8 cellular contexts compared by ENCODE assay signal in the genomic region with DNA sequence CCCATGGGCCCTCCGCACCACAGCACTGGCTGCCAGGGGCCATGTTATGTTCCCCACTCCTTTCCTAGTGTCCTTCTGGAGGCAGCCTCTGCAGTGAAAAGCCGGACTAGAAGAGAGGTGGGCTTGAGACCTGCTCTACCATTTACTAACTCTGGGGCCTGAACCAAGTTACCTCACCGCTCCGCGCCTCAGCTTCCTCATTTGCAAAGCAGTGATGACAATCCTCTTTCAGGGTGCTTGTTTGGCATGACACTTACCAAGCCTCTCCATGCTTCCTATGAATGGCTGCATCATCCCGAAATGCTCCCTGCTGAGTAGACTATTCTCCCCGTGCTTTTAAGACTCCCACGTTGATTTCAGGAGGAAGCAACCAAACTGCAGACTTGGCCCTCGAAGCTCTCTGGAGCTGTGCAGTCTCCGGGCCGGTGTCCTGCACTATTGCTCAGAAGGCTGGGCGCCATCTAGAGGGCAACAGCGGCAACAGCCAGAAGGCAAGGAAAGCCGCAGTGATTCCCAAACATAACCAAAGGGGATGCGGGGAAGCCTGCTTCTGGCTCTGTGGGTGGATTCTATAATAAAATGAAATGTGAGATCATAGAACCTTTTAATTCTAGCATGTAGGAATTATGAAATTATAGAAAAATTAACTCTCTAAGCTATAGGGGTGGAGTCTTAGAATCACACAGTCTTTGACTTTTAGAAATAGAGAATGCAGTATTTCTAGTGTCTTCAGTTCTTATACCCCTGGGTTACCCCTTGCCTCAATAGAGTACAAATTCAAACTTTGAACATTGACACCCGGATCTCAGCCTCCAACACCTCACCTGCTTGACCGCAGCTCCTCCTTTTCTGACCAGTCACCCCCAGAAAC.
DNase-seq lines count a peak whose midpoint lies in the region; ATAC-seq and TF ChIP-seq lines count a peak whose summit lies in the region.

No MANE protein-coding gene starts in this region.

- no peak overlapping the region for H3K4me3 ChIP-seq in esophagus squamous epithelium
- H3K4me3 ChIP-seq in naive thymus-derived CD4-positive, alpha-beta T cell (ENCODE audit: low read length), result no peak overlapping the region

- CTCF ChIA-PET in Calu3 (lab: Charles Lee), result interaction anchor here (1.0 kb wide), 2 partner anchors 12 to 24 kb away, joined by 3 read pairs; no protein-coding TSS in a partner anchor
- CTCF ChIA-PET in naive thymus-derived CD4-positive, alpha-beta T cell (lab: Charles Lee), result no interaction called here

- H3K27me3 ChIP-seq in esophagus squamous epithelium, result peaks cover 0 to 8% (median 0%) of the 10 kb centered on the region in 4 donors
- no peaks in the 10 kb centered on the region for H3K27me3 ChIP-seq in naive thymus-derived CD4-positive, alpha-beta T cell (ENCODE audit: control insufficient read depth in 2 of 2, insufficient read depth in 2 of 2, low read length in 2 of 2)

- no peak overlapping the region for H3K27ac Mint-ChIP-seq in Calu3 (ENCODE audit: unreplicated experiment)
- H3K27ac Mint-ChIP-seq in naive thymus-derived CD4-positive, alpha-beta T cell, result no peak overlapping the region

- POLR2A ChIA-PET in naive thymus-derived CD4-positive, alpha-beta T cell (lab: Charles Lee), result no interaction called here

- ATAC-seq in GM19397 (IDR thresholded peaks at IDR 0.05; ENCODE audit: unreplicated experiment) (peak; percentile 82), HG03432 (IDR thresholded peaks at IDR 0.05; ENCODE audit: unreplicated experiment) (peak; percentile 93)
- ATAC-seq in naive thymus-derived CD4-positive, alpha-beta T cell, result peak; percentile 72

- no peaks in the 10 kb centered on the region for H3K36me3 Mint-ChIP-seq in Calu3 (ENCODE audit: insufficient read depth, unreplicated experiment)
- peaks cover 0 to 4% (median 0%) of the 10 kb centered on the region in 5 donors for H3K36me3 Mint-ChIP-seq in naive thymus-derived CD4-positive, alpha-beta T cell

- H3K9me3 Mint-ChIP-seq in Calu3 (ENCODE audit: low read depth, unreplicated experiment), result no peaks in the 10 kb centered on the region
- peaks cover 0 to 6% (median 1%) of the 10 kb centered on the region in 11 donors for H3K9me3 Mint-ChIP-seq in naive thymus-derived CD4-positive, alpha-beta T cell

- peaks cover 0 to 5% (median 0%) of the 10 kb centered on the region in 3 donors for H3K4me1 ChIP-seq in esophagus squamous epithelium
- no peaks in the 10 kb centered on the region for H3K4me1 ChIP-seq in naive thymus-derived CD4-positive, alpha-beta T cell (ENCODE audit: control insufficient read depth in 2 of 2, insufficient read depth in 2 of 2, low read length in 2 of 2)

- H3K4me1 Mint-ChIP-seq in Calu3 (ENCODE audit: low read depth, unreplicated experiment), result no peaks in the 10 kb centered on the region
- peaks cover 0 to 5% (median 2%) of the 10 kb centered on the region in 7 donors for H3K4me1 Mint-ChIP-seq in naive thymus-derived CD4-positive, alpha-beta T cell

- no TSS peak for BruUV-seq in Calu3 (replicated peaks; lab: Mats Ljungman, UMichigan)

- peak; percentile 57 for TF ChIP-seq CTCF in Calu3 (IDR thresholded peaks at IDR 0.05; ENCODE audit: unreplicated experiment)
- TF ChIP-seq CTCF in esophagus squamous epithelium (IDR thresholded peaks at IDR 0.05), result peak; percentile 61 to 83 (median 74)

- DNase-seq in Calu3 (peak; percentile 65), NCI-H69 (lab: John Stamatoyannopoulos, UW) (peak; percentile 90), esophagus squamous epithelium (lab: John Stamatoyannopoulos, UW) (no peak), superior temporal gyrus (ENCODE audit: extremely low spot score) (peak; percentile 88)
- peak; percentile 0 to 11 (median 8) for DNase-seq in activated CD8-positive, alpha-beta memory T cell treated with anti-CD3 and anti-CD28 coated beads for 48 hours (ENCODE audit: low read depth in 2 of 3, low spot score in 2 of 3)
- peak in 6 of 9 donors; percentile 0 to 43 (median 2) for DNase-seq in naive thymus-derived CD4-positive, alpha-beta T cell

- intact Hi-C loops in Calu3 (cut with micrococcal nuclease; ENCODE audit: unreplicated experiment), result loop anchor here (10.0 kb wide), 2 partner anchors 376 to 414 kb away; no protein-coding TSS in a partner anchor
- intact Hi-C loops in esophagus squamous epithelium (cut with DNase I), result loop anchor here (10.0 kb wide), 1 partner anchor 414 kb away; no protein-coding TSS in a partner anchor
- intact Hi-C loops in naive thymus-derived CD4-positive, alpha-beta T cell (cut with micrococcal nuclease), result loop anchor here in 1 of 2 donors (2.0 to 10.0 kb wide), 2 partner anchors 414 to 508 kb away; no protein-coding TSS in a partner anchor

- H3K27me3 Mint-ChIP-seq in Calu3 (ENCODE audit: unreplicated experiment), result peaks cover 36% of the 10 kb centered on the region
- H3K27me3 Mint-ChIP-seq in naive thymus-derived CD4-positive, alpha-beta T cell, result peaks cover 1 to 28% (median 19%) of the 10 kb centered on the region in 5 donors

- H3K9me3 ChIP-seq in esophagus squamous epithelium, result no peaks in the 10 kb centered on the region
- H3K9me3 ChIP-seq in naive thymus-derived CD4-positive, alpha-beta T cell (ENCODE audit: control insufficient read depth in 2 of 3, low read length in 3 of 3), result no peaks in the 10 kb centered on the region

- no peak for TF ChIP-seq POLR2A in esophagus squamous epithelium (IDR thresholded peaks at IDR 0.05)

- H3K27ac ChIP-seq in esophagus squamous epithelium, result no peak overlapping the region
- no peak overlapping the region for H3K27ac ChIP-seq in naive thymus-derived CD4-positive, alpha-beta T cell (ENCODE audit: low read depth, low read length)

- no peaks in the 10 kb centered on the region for H3K36me3 ChIP-seq in esophagus squamous epithelium
- no peaks in the 10 kb centered on the region for H3K36me3 ChIP-seq in naive thymus-derived CD4-positive, alpha-beta T cell (ENCODE audit: control insufficient read depth in 2 of 3, insufficient read depth in 3 of 3, low read length in 3 of 3)

- no peak overlapping the region for H3K4me3 Mint-ChIP-seq in Calu3 (ENCODE audit: low read depth, unreplicated experiment)
- no peak overlapping the region for H3K4me3 Mint-ChIP-seq in naive thymus-derived CD4-positive, alpha-beta T cell

- WGBS in esophagus squamous epithelium, 2 donors, result 49 to 53% methylated on average over 10 of the region's 17 CpGs
